In the genomic region with DNA sequence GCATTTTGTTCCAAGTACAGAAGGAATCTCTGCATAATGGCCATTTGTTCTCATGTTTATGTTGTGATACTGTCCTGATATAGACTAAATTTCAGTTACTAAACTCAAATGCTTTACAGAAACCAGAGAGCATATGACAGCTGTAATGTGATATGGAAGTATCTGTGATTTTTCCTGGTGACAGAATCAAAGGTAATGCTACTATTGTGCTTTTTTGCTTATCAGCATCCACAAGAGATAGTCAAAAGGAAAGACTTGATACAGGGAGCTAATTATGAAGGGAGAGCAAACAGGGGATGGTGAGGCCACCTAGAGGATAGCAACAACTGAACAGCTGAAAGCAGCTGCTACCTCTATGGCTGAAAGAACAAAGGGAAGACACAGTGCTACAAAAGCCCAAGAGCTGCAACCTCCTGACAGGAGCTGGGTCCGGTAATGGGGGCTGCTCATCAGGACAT, we compare ENCODE assay signal across 11 cellular contexts.
DNase-seq lines count a peak whose midpoint lies in the region; ATAC-seq and TF ChIP-seq lines count a peak whose summit lies in the region.
"Had no signal": no experiment of that assay in that cellular context is flagged by ENCODE, and none has a peak within 500 bp of the region (broad histone marks: within the 10 kb centered on the region; RNA-seq: fewer than 3 reads in every experiment).

No MANE protein-coding gene starts in this region.

- TF ChIP-seq CTCF in BJ (IDR thresholded peaks at IDR 0.05; ENCODE audit: insufficient read depth, low read depth, low read length): peak; percentile 41

- DNase-seq in BJ (ENCODE audit: low read depth) (no peak), HCEC 1CT (peak; percentile 57), SW480 (ENCODE audit: low spot score) (peak; percentile 7), left kidney (ENCODE audit: low read depth, low spot score) (peak; percentile 49), NCI-H1105 treated with DMSO at 0.1 percent for 48 hours (lab: John Stamatoyannopoulos, UW) (no peak), SIG-M5 treated with dmso at 0.1 percent for 504 hours (lab: John Stamatoyannopoulos, UW; ENCODE audit: unreplicated experiment) (no peak)
- DNase-seq in activated CD8-positive, alpha-beta memory T cell treated with anti-CD3 and anti-CD28 coated beads, Interleukin-2, amount 50 U/mL, for 48 hours: no peak
- DNase-seq: stimulated activated CD4-positive, alpha-beta T cell treated with anti-CD3 and anti-CD28 coated beads, Interleukin-15, amount 100 ng/mL, for 24 hours had no signal

- no peaks in the 10 kb centered on the region for H3K27me3 ChIP-seq in BJ (ENCODE audit: control insufficient read depth, insufficient read depth, low read length)
- H3K27me3 ChIP-seq: vagina had no signal

- no peak for ATAC-seq in GM18511 (IDR thresholded peaks at IDR 0.05; ENCODE audit: unreplicated experiment)

- POLR2A ChIA-PET in BJ (lab: Charles Lee): no interaction called here

- H3K36me3 ChIP-seq in BJ (ENCODE audit: control insufficient read depth, insufficient read depth, low read length): no peaks in the 10 kb centered on the region
- H3K36me3 ChIP-seq: vagina had no signal

- H3K4me3 ChIP-seq in BJ (ENCODE audit: low read depth, low read length): no peak overlapping the region
- H3K4me3 ChIP-seq: SK-N-MC, vagina had no signal

- CTCF ChIA-PET in BJ (lab: Yijun Ruan, JAX): interaction anchor here (1.1 to 2.6 kb wide), 4 partner anchors 10 to 464 kb away, joined by 3 to 7 read pairs (median 5); no protein-coding TSS in a partner anchor

Comparison
In these comparisons a context has a peak if more than half of its experiments do, and no peak if none do; other contexts are left out.
1. DNase-seq: peak in HCEC 1CT (single experiment), SW480 (single experiment) and left kidney (single experiment); none in BJ (single experiment), activated CD8-positive, alpha-beta memory T cell treated with anti-CD3 and anti-CD28 coated beads, Interleukin-2, amount 50 U/mL, for 48 hours (single experiment), NCI-H1105 treated with DMSO at 0.1 percent for 48 hours (single experiment) and SIG-M5 treated with dmso at 0.1 percent for 504 hours (single experiment).